ENCODE assay signal across 13 cellular contexts in genomic region chr3:177944228-177944661, GRCh38.
DNase-seq lines count a peak whose midpoint lies in the region; ATAC-seq lines count a peak whose summit lies in the region.
"Had no signal": no experiment of that assay in that cellular context is flagged by ENCODE, and none has a peak within 500 bp of the region (broad histone marks: within the 10 kb centered on the region; RNA-seq: fewer than 3 reads in every experiment).

No MANE protein-coding gene starts in this region.

- no peaks in the 10 kb centered on the region for H3K9me3 Mint-ChIP-seq in activated naive CD4-positive, alpha-beta T cell treated with anti-CD3 and anti-CD28 coated beads for 36 hours
- H3K9me3 Mint-ChIP-seq in activated naive CD4-positive, alpha-beta T cell treated with anti-CD3 and anti-CD28 coated beads, Interleukin-2, amount 50 U/mL, for 72 hours = peaks cover 6 to 12% of the 10 kb centered on the region in 2 donors

- peaks cover 3% of the 10 kb centered on the region for H3K36me3 Mint-ChIP-seq in activated naive CD4-positive, alpha-beta T cell treated with anti-CD3 and anti-CD28 coated beads for 36 hours (ENCODE audit: low read depth)
- peaks cover 7 to 32% of the 10 kb centered on the region in 2 donors for H3K36me3 Mint-ChIP-seq in activated naive CD4-positive, alpha-beta T cell treated with anti-CD3 and anti-CD28 coated beads, Interleukin-2, amount 50 U/mL, for 72 hours

- intact Hi-C loops in activated naive CD4-positive, alpha-beta T cell treated with anti-CD3 and anti-CD28 coated beads for 36 hours (cut with micrococcal nuclease) = loop anchor here (1.0 to 5.0 kb wide), 5 partner anchors 16 to 517 kb away; no protein-coding TSS in a partner anchor

- no peaks in the 10 kb centered on the region for H3K27me3 Mint-ChIP-seq in activated naive CD4-positive, alpha-beta T cell treated with anti-CD3 and anti-CD28 coated beads for 36 hours (ENCODE audit: low read depth)

- ATAC-seq in activated naive CD4-positive, alpha-beta T cell treated with anti-CD3 and anti-CD28 coated beads, Interleukin-2, amount 50 U/mL, for 72 hours = peak; percentile 32 to 95
- ATAC-seq in stimulated activated naive CD8-positive, alpha-beta T cell treated with anti-CD3 and anti-CD28 coated beads, Interleukin-15, Interleukin-2, amounts not matched to agents 100 U/mL and 50 U/mL, for 24 hours = peak; percentile 72
- ATAC-seq in HG03108 (IDR thresholded peaks at IDR 0.05; ENCODE audit: unreplicated experiment) = no peak
- ATAC-seq in GM18502 (IDR thresholded peaks at IDR 0.05; ENCODE audit: poor library complexity, unreplicated experiment) = no peak
- ATAC-seq: left ventricle myocardium superior had no signal

- H3K27ac Mint-ChIP-seq in activated naive CD4-positive, alpha-beta T cell treated with anti-CD3 and anti-CD28 coated beads for 36 hours = peak overlapping the region; percentile 85
- peak overlapping the region; percentile 87 to 89 for H3K27ac Mint-ChIP-seq in activated naive CD4-positive, alpha-beta T cell treated with anti-CD3 and anti-CD28 coated beads, Interleukin-2, amount 50 U/mL, for 72 hours

- peak; percentile 24 for DNase-seq in activated naive CD4-positive, alpha-beta T cell treated with anti-CD3 and anti-CD28 coated beads for 36 hours
- DNase-seq in activated naive CD4-positive, alpha-beta T cell treated with Interleukin-2 at 50 U/mL for 16 hours = no peak
- DNase-seq in NCI-H226 (peak; percentile 30), SK-N-DZ (ENCODE audit: low spot score) (no peak)
- DNase-seq in activated naive CD4-positive, alpha-beta T cell treated with anti-CD3 and anti-CD28 coated beads, Interleukin-2, amount 50 U/mL, for 72 hours (ENCODE audit: low spot score in 2 of 2) = no peak
- no peak for DNase-seq in stimulated activated naive CD8-positive, alpha-beta T cell treated with anti-CD3 and anti-CD28 coated beads, Interleukin-15, Interleukin-2, amounts not matched to agents 100 U/mL and 50 U/mL, for 24 hours
- DNase-seq: left ventricle myocardium superior; NCI-H1105; NCI-H748 treated with DMSO at 0.1 percent for 48 hours; stimulated activated CD4-positive, alpha-beta T cell treated with anti-CD3 and anti-CD28 coated beads, Interleukin-2, amount 100 ng/mL, for 48 hours; T-helper 9 cell had no signal

- CTCF ChIA-PET in activated naive CD4-positive, alpha-beta T cell treated with anti-CD3 and anti-CD28 coated beads for 36 hours (lab: Charles Lee) = interaction anchor here (0.6 kb wide), 1 partner anchor 332 kb away, joined by 3 read pairs; no protein-coding TSS in a partner anchor

- H3K4me3 Mint-ChIP-seq in activated naive CD4-positive, alpha-beta T cell treated with anti-CD3 and anti-CD28 coated beads for 36 hours = no peak overlapping the region

- H3K4me1 Mint-ChIP-seq in activated naive CD4-positive, alpha-beta T cell treated with anti-CD3 and anti-CD28 coated beads for 36 hours (ENCODE audit: low read depth) = peaks cover 36% of the 10 kb centered on the region

Comparison
In these comparisons a context has a peak if more than half of its experiments do, and no peak if none do; other contexts are left out.
1. DNase-seq: peak in activated naive CD4-positive, alpha-beta T cell treated with anti-CD3 and anti-CD28 coated beads for 36 hours (single experiment) and NCI-H226 (single experiment); none in activated naive CD4-positive, alpha-beta T cell treated with Interleukin-2 at 50 U/mL for 16 hours (single experiment), activated naive CD4-positive, alpha-beta T cell treated with anti-CD3 and anti-CD28 coated beads, Interleukin-2, amount 50 U/mL, for 72 hours (0 of 2), stimulated activated naive CD8-positive, alpha-beta T cell treated with anti-CD3 and anti-CD28 coated beads, Interleukin-15, Interleukin-2, amounts not matched to agents 100 U/mL and 50 U/mL, for 24 hours (single experiment) and SK-N-DZ (single experiment).
2. ATAC-seq: peak in activated naive CD4-positive, alpha-beta T cell treated with anti-CD3 and anti-CD28 coated beads, Interleukin-2, amount 50 U/mL, for 72 hours (2 of 2) and stimulated activated naive CD8-positive, alpha-beta T cell treated with anti-CD3 and anti-CD28 coated beads, Interleukin-15, Interleukin-2, amounts not matched to agents 100 U/mL and 50 U/mL, for 24 hours (single experiment); none in HG03108 (single experiment) and GM18502 (single experiment).